Comparison of ENCODE assay signal across 20 cellular contexts in the genomic region with DNA sequence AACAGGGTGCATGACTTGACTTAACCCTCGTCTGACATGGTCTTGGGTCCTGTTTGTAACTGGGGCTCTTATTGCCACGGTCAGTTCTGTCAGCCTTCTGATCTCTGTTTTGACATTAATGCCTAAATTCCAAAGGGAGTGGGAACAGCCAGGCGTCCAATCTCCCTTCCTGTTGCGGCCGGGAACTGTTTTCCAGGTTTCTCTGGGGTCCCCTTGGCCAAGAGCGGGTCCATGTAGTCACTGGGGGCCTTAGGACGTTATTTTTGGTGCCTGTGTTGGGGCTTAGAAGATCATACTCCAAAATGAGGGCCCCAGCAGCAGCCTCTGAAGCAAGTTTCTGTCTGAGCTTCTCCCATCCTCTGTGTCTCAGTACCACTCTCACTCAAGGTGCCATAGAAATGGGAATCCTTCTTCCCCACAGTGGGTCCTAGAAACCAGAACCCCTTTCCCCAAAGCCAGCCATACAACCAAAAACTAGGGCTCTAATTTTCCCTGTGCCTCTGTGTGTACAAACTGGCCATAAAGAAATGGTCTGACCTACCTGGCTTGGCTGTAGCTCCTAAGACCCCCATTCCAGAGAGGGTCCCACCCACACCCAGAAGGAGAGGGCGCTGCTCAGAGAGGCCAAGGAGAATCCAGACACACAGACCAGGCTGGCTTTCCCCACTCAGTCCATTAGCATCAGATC. TPM values are rescaled to one million over a fixed set of nuclear protein-coding genes. Genes with fewer than 3 reads are reported as not detected.
A peak's percentile ranks its signal among the peaks of the same experiment; 100 is the strongest.
DNase-seq lines count a peak whose midpoint lies in the region; ATAC-seq, FAIRE-seq and TF ChIP-seq lines count a peak whose summit lies in the region.
"Had no signal": no experiment of that assay in that cellular context is flagged by ENCODE, and none has a peak within 500 bp of the region (broad histone marks: within the 10 kb centered on the region; RNA-seq: fewer than 3 reads in every experiment).

No MANE protein-coding gene starts in this region.

- H3K9me3 Mint-ChIP-seq in natural killer cell, result peaks cover 0 to 4% of the 10 kb centered on the region in 2 donors
- peaks cover 7% of the 10 kb centered on the region for H3K9me3 Mint-ChIP-seq in natural killer cell treated with Interleukin-12 subunit alpha and Interleukin-12 subunit beta and Interleukin-15 and Interleukin-18, amount 100 ng/mL, for 72 hours

- H3K36me3 ChIP-seq in kidney (ENCODE audit: control insufficient read depth in 1 of 2, insufficient read depth in 2 of 2, low read length in 2 of 2) (no peaks in the 10 kb centered on the region), spleen (no peaks in the 10 kb centered on the region)

- H3K36me3 Mint-ChIP-seq in natural killer cell, result peaks cover 7% of the 10 kb centered on the region
- H3K36me3 Mint-ChIP-seq in natural killer cell treated with Interleukin-12 subunit alpha and Interleukin-12 subunit beta and Interleukin-15 and Interleukin-18, amount 100 ng/mL, for 72 hours, result peaks cover 6% of the 10 kb centered on the region

- H3K4me1 Mint-ChIP-seq in natural killer cell, result no peaks in the 10 kb centered on the region
- no peaks in the 10 kb centered on the region for H3K4me1 Mint-ChIP-seq in natural killer cell treated with Interleukin-12 subunit alpha and Interleukin-12 subunit beta and Interleukin-15 and Interleukin-18, amount 100 ng/mL, for 72 hours (ENCODE audit: low read depth in 2 of 2)

- H3K27me3 Mint-ChIP-seq in natural killer cell (ENCODE audit: low read depth in 2 of 2), result peaks cover 18 to 21% of the 10 kb centered on the region in 2 donors
- H3K27me3 Mint-ChIP-seq in natural killer cell treated with Interleukin-12 subunit alpha and Interleukin-12 subunit beta and Interleukin-15 and Interleukin-18, amount 100 ng/mL, for 72 hours, result peaks cover 6 to 21% of the 10 kb centered on the region in 2 donors

- H3K27ac ChIP-seq in kidney (ENCODE audit: low read depth in 2 of 2, low read length in 2 of 2) (no peak overlapping the region), spleen (no peak overlapping the region), RWPE1 (no peak overlapping the region)

- H3K27ac Mint-ChIP-seq in natural killer cell, result no peak overlapping the region
- no peak overlapping the region for H3K27ac Mint-ChIP-seq in natural killer cell treated with Interleukin-12 subunit alpha and Interleukin-12 subunit beta and Interleukin-15 and Interleukin-18, amount 100 ng/mL, for 72 hours

- no peak overlapping the region for H3K4me3 Mint-ChIP-seq in natural killer cell
- H3K4me3 Mint-ChIP-seq in natural killer cell treated with Interleukin-12 subunit alpha and Interleukin-12 subunit beta and Interleukin-15 and Interleukin-18, amount 100 ng/mL, for 72 hours, result no peak overlapping the region

- no peak for ATAC-seq in natural killer cell
- ATAC-seq in natural killer cell treated with Interleukin-12 subunit alpha and Interleukin-12 subunit beta and Interleukin-15 and Interleukin-18, amount 100 ng/mL, for 72 hours, result no peak
- no peak for ATAC-seq in activated CD4-positive, CD25-positive, alpha-beta regulatory T cell treated with anti-CD3 and anti-CD28 coated beads, Interleukin-2, amount 50 U/mL, for 24 hours

- H3K4me1 ChIP-seq in kidney (ENCODE audit: control insufficient read depth in 1 of 2, insufficient read depth in 1 of 2, low read depth in 1 of 2, low read length in 2 of 2) (peaks cover 0 to 1% of the 10 kb centered on the region in 2 donors), spleen (peaks cover 0 to 17% (median 3%) of the 10 kb centered on the region in 6 donors)

- FAIRE-seq in kidney (lab: Jason Lieb, UNC), result no peak
- FAIRE-seq: GM12892 had no signal

- H3K4me3 ChIP-seq in kidney (ENCODE audit: low read length in 2 of 2) (no peak overlapping the region), spleen (no peak overlapping the region)

- CTCF ChIA-PET in RWPE1 (lab: Yijun Ruan, JAX), result interaction anchor here (1.0 kb wide), 1 partner anchor 44 kb away, joined by 3 read pairs; no protein-coding TSS in a partner anchor

- POLR2A ChIA-PET in RWPE1 (lab: Yijun Ruan, JAX; ENCODE audit: low non-redundant PET), result no interaction called here

- peaks cover 0 to 37% (median 0%) of the 10 kb centered on the region in 7 donors for H3K27me3 ChIP-seq in spleen (replicated peaks in 1 of 7)

- WGBS in spleen, 5 donors, result 70 to 80% (median 75%) methylated on average over 8 of the region's 8 CpGs

- no peak for TF ChIP-seq POLR2A in spleen (IDR thresholded peaks at IDR 0.05)

- intact Hi-C loops in natural killer cell (cut with micrococcal nuclease), result no loop called here
- intact Hi-C loops in kidney (cut with DNase I), result no loop called here
- intact Hi-C loops in spleen (cut with DNase I; ENCODE audit: low total_unique reads), result no loop called here

- TF ChIP-seq CTCF in natural killer cell (IDR thresholded peaks at IDR 0.05) (no peak), kidney (IDR thresholded peaks at IDR 0.05; ENCODE audit: borderline replicate concordance, extremely low read depth, insufficient read depth) (no peak), spleen (IDR thresholded peaks at IDR 0.05 in 8 of 11, conservative IDR thresholded peaks at IDR 0.05 in 3 of 11) (no peak), RWPE1 (conservative IDR thresholded peaks at IDR 0.05; ENCODE audit: low read depth) (no peak)

- DNase-seq in natural killer cell (peak; percentile 2), kidney (peak; percentile 10), spleen (peak; percentile 28), RWPE1 (ENCODE audit: low spot score) (no peak)
- DNase-seq in natural killer cell treated with Interleukin-12 subunit alpha and Interleukin-12 subunit beta and Interleukin-15 and Interleukin-18, amount 100 ng/mL, for 72 hours (ENCODE audit: low spot score), result no peak
- DNase-seq in activated CD4-positive, CD25-positive, alpha-beta regulatory T cell (lab: John Stamatoyannopoulos, UW), result no peak
- DNase-seq: ACHN; AML-193; COR-L47; H7; NCI-H1048; NCI-H1436 treated with DMSO at 0.1 percent for 48 hours; NCI-H2029 treated with DMSO at 0.1 percent for 48 hours; NCI-H2171 treated with DMSO at 0.1 percent for 48 hours; NCI-H446 treated with DMSO at 0.1 percent for 48 hours; NK-92 treated with Interleukin-12 subunit alpha and Interleukin-12 subunit beta, amount 100 ng/mL, for 24 hours had no signal

- H3K9ac ChIP-seq in kidney (ENCODE audit: low read length in 2 of 2), result no peak overlapping the region

- peaks cover 0 to 9% of the 10 kb centered on the region in 2 donors for H3K9me3 ChIP-seq in kidney (ENCODE audit: control insufficient read depth in 1 of 2, low read length in 2 of 2)
- H3K9me3 ChIP-seq in spleen, result peaks cover 0 to 19% (median 14%) of the 10 kb centered on the region in 8 donors

RNA-seq across cellular contexts. Expression of gene C13orf46, which starts 50.4 kb away (rescaled TPM):
- total RNA-seq in natural killer cell, result 10 to 100 TPM; 21.1 to 23.9 (median 23.5) TPM
- total RNA-seq in natural killer cell treated with Interleukin-12 subunit alpha and Interleukin-12 subunit beta and Interleukin-15 and Interleukin-18, amount 100 ng/mL, for 72 hours, result 1 to 10 TPM in 1 of 2 donors, under 1 TPM in 1; 0.64 to 1.4 TPM
- 1.1 TPM for total RNA-seq in kidney
- not detected for polyA plus RNA-seq in kidney (ENCODE audit: insufficient read depth, low read depth, low replicate concordance)
- 1 to 10 TPM in 5 of 7 donors, under 1 TPM in 2; 0.83 to 4.2 (median 2.6) TPM for total RNA-seq in spleen
- under 1 TPM; 0.09 to 0.70 (median 0.13) TPM for polyA plus RNA-seq in spleen
- total RNA-seq: Daoy, H7 had no signal

RNA-seq across cellular contexts. Expression of gene GAS6, which starts 59.6 kb away (rescaled TPM):
- total RNA-seq in natural killer cell, result 1 to 10 TPM in 1 of 3 donors, under 1 TPM in 2; 0.40 to 1.4 (median 0.41) TPM
- total RNA-seq in natural killer cell treated with Interleukin-12 subunit alpha and Interleukin-12 subunit beta and Interleukin-15 and Interleukin-18, amount 100 ng/mL, for 72 hours, result under 1 TPM in 1 of 2 donors, not detected in 1; 0.45 TPM
- total RNA-seq in kidney, result 83.5 TPM
- 135 TPM for polyA plus RNA-seq in kidney (ENCODE audit: insufficient read depth, low read depth, low replicate concordance)
- 10 to 100 TPM; 22.0 to 54.5 (median 39.3) TPM for total RNA-seq in spleen
- polyA plus RNA-seq in spleen, result 10 to 100 TPM; 16.7 to 33.5 (median 18.4) TPM
- total RNA-seq: OCI-LY7 had no signal

Comparison
In these comparisons a context has a peak if more than half of its experiments do, and no peak if none do; other contexts are left out.
1. DNase-seq: peak in natural killer cell (single experiment), kidney (single experiment) and spleen (single experiment); none in natural killer cell treated with Interleukin-12 subunit alpha and Interleukin-12 subunit beta and Interleukin-15 and Interleukin-18, amount 100 ng/mL, for 72 hours (single experiment), activated CD4-positive, CD25-positive, alpha-beta regulatory T cell (0 of 4) and RWPE1 (single experiment).
2. RNA of gene C13orf46, which starts 50.4 kb away (total RNA-seq): 21.1 to 23.9 TPM in natural killer cell; 0.83 to 4.2 TPM in spleen, 0.64 to 1.4 TPM in natural killer cell treated with Interleukin-12 subunit alpha and Interleukin-12 subunit beta and Interleukin-15 and Interleukin-18, amount 100 ng/mL, for 72 hours and 1.1 TPM in kidney (single experiment); every median in the first group is over 4 times any median in the second.
3. RNA of gene GAS6, which starts 59.6 kb away (total RNA-seq): 83.5 TPM in kidney (single experiment) and 22.0 to 54.5 TPM in spleen; 0.45 TPM in natural killer cell treated with Interleukin-12 subunit alpha and Interleukin-12 subunit beta and Interleukin-15 and Interleukin-18, amount 100 ng/mL, for 72 hours and 0.40 to 1.4 TPM in natural killer cell; every median in the first group is over 4 times any median in the second.